In genomic region chr9:122912964-122913673, GRCh38 we compare ENCODE assay signal across 8 cellular contexts. TPM values are rescaled to one million over a fixed set of nuclear protein-coding genes. Genes with fewer than 3 reads are reported as not detected.
A peak's percentile ranks its signal among the peaks of the same experiment; 100 is the strongest.
DNase-seq lines count a peak whose midpoint lies in the region; TF ChIP-seq lines count a peak whose summit lies in the region.

ZBTB6 (minus strand) TSS chr9:122913323; CDS start chr9:122912072, 1,251 bp downstream.

- H3K27ac Mint-ChIP-seq in neural crest cell (ENCODE audit: unreplicated experiment): peak within 1 kb of the TSS; percentile 96

- POLR2A ChIA-PET in RWPE1 (lab: Yijun Ruan, JAX; ENCODE audit: low non-redundant PET): interaction anchor here (1.0 to 2.0 kb wide), 5 partner anchors 10 to 85 kb away, joined by 3 to 12 read pairs (median 7); partner anchors contain the start of genes PDCL and ZBTB26

- no peaks in the 10 kb centered on the region for H3K27me3 Mint-ChIP-seq in neural crest cell (ENCODE audit: low read depth)

- CTCF ChIA-PET in RWPE1 (lab: Yijun Ruan, JAX): interaction anchor here (0.6 to 1.4 kb wide), 4 partner anchors 10 to 79 kb away, joined by 3 to 5 read pairs (median 3); no protein-coding TSS in a partner anchor

- H3K27ac ChIP-seq in RWPE1 (peak within 1 kb of the TSS; percentile 94), substantia nigra (ENCODE audit: low read depth, low read length, poor library complexity, severe bottlenecking) (peak within 1 kb of the TSS; percentile 72)

- no peak for TF ChIP-seq CTCF in RWPE1 (conservative IDR thresholded peaks at IDR 0.05; ENCODE audit: low read depth)
- TF ChIP-seq CTCF in fibroblast of villous mesenchyme (IDR thresholded peaks at IDR 0.05; ENCODE audit: insufficient read depth, low read depth, low read length): no peak
- no peak for TF ChIP-seq CTCF in neural crest cell (conservative IDR thresholded peaks at IDR 0.05)

- no peaks in the 10 kb centered on the region for H3K9me3 Mint-ChIP-seq in neural crest cell

- DNase-seq in ELF-1 (ENCODE audit: low read depth, low spot score) (peak; percentile 90), GOT3 (lab: John Stamatoyannopoulos, UW) (peak; percentile 22), LHCN-M2 (ENCODE audit: low read depth) (peak; percentile 86), RWPE1 (ENCODE audit: low spot score) (peak; percentile 91), fibroblast of villous mesenchyme (ENCODE audit: low read depth) (peak; percentile 87), neural crest cell (ENCODE audit: low read depth, low spot score) (peak; percentile 59), substantia nigra (lab: John Stamatoyannopoulos, UW) (peak; percentile 15 to 87 (median 72))
- DNase-seq in activated T-helper 9 cell treated with anti-CD3 and anti-CD28 coated beads, Interleukin-2, amount 50 U/mL, for 16 hours (ENCODE audit: low read depth): peak; percentile 52

- peaks cover 21% of the 10 kb centered on the region for H3K4me1 Mint-ChIP-seq in neural crest cell

- H3K4me3 ChIP-seq in fibroblast of villous mesenchyme (ENCODE audit: low read depth, low read length): peak within 1 kb of the TSS; percentile 98

- H3K4me3 Mint-ChIP-seq in neural crest cell: peak within 1 kb of the TSS; percentile 99

- H3K36me3 Mint-ChIP-seq in neural crest cell (ENCODE audit: low read depth): peaks cover 4% of the 10 kb centered on the region

RNA-seq across cellular contexts. Expression of gene ZBTB6, which starts in this region (rescaled TPM):
- total RNA-seq in LHCN-M2 (2014; rRNA removed): 12.0 and 14.2 TPM in 2 replicates
- 2.6 TPM for polyA plus RNA-seq in LHCN-M2 (2012)
- 11.6 and 20.3 TPM in 2 replicates for total RNA-seq in fibroblast of villous mesenchyme
- total RNA-seq in neural crest cell: 8.4 and 9.4 TPM in 2 replicates

Comparison
In these comparisons a context has a peak if more than half of its experiments do, and no peak if none do; other contexts are left out.
1. Peak in every context shown above with its lines: DNase-seq, H3K4me3 ChIP-seq and H3K27ac ChIP-seq.
2. DNase-seq: peak in every context shown above with its lines; median percentile 91 in RWPE1; 90 in ELF-1; 87 in fibroblast of villous mesenchyme; 86 in LHCN-M2; 72 in substantia nigra; 59 in neural crest cell; 52 in activated T-helper 9 cell treated with anti-CD3 and anti-CD28 coated beads, Interleukin-2, amount 50 U/mL, for 16 hours; 22 in GOT3.